In the genomic region with DNA sequence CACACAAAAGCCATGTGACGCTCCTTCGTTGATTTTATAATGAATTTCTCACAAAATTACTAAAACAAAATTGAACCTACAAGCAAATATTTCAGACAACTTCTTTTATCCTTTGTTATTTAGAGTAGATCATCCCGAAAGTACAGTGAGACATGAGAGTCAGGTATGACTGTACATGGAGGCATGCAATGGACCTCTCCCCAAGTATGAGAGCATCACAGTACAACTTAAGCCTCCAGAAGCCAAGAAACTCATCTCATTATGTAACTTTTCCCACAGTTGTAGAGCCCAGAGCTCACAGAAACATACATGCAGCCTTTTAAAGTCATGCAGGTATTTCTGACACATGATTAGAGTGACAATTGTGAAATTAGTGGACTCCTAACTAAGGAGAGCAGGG, we compare ENCODE assay signal across 26 cellular contexts.
"Had no signal": no experiment of that assay in that cellular context is flagged by ENCODE, and none has a peak within 500 bp of the region (broad histone marks: within the 10 kb centered on the region; RNA-seq: fewer than 3 reads in every experiment).

No MANE protein-coding gene starts in this region.

- H3K9me3 ChIP-seq: psoas muscle, sigmoid colon, testis, tibial artery had no signal

- H3K4me3 ChIP-seq: heart right ventricle, left lung, psoas muscle, sigmoid colon, skin epidermis, spleen, testis, tibial artery had no signal

- ATAC-seq: effector memory CD8-positive, alpha-beta T cell; esophagus mucosa; heart right ventricle; left cardiac atrium; left lung; naive thymus-derived CD4-positive, alpha-beta T cell; psoas muscle; right cardiac atrium; stimulated activated memory B cell treated with anti-CD40 and anti-IgM and Interleukin-4, amounts not matched to agents 10 μg/mL and 1 μg/mL and 100 μg/mL, for 72 hours; stimulated activated naive CD8-positive, alpha-beta T cell treated with anti-CD3 and anti-CD28 coated beads, Interleukin-15, Interleukin-2, amounts not matched to agents 100 U/mL and 50 U/mL, for 24 hours had no signal

- H3K4me1 ChIP-seq: heart right ventricle, left lung, psoas muscle, sigmoid colon, spleen, testis, tibial artery had no signal

- FAIRE-seq: endometrium, islet of Langerhans had no signal

- DNase-seq: cortex of kidney; effector memory CD8-positive, alpha-beta T cell; foreskin melanocyte; glutamatergic neuron; heart right ventricle; hippocampal formation; left cardiac atrium; left lung; mesendoderm; midbrain; naive thymus-derived CD4-positive, alpha-beta T cell; nucleus accumbens; psoas muscle; right cardiac atrium; sigmoid colon; spleen; stimulated activated CD4-positive, alpha-beta T cell treated with anti-CD3 and anti-CD28 coated beads, Interleukin-4, amount 100 ng/mL, for 4 hours; stimulated activated naive CD8-positive, alpha-beta T cell treated with anti-CD3 and anti-CD28 coated beads, Interleukin-15, Interleukin-2, amounts not matched to agents 100 U/mL and 50 U/mL, for 24 hours; substantia nigra; testis; tibial artery had no signal

- H3K27me3 ChIP-seq: heart right ventricle, left lung, sigmoid colon, spleen, testis, tibial artery had no signal

- H3K27ac ChIP-seq: heart right ventricle, left lung, psoas muscle, sigmoid colon, skin epidermis, spleen, testis, tibial artery had no signal

- H3K36me3 ChIP-seq: heart right ventricle, left lung, sigmoid colon, spleen, tibial artery had no signal
